In genomic region chr18:74622079-74622478, GRCh38 we compare ENCODE assay signal across 17 cellular contexts. TPM values are rescaled to one million over a fixed set of nuclear protein-coding genes. Genes with fewer than 3 reads are reported as not detected.
A peak's percentile ranks its signal among the peaks of the same experiment; 100 is the strongest.
DNase-seq lines count a peak whose midpoint lies in the region; ATAC-seq, FAIRE-seq and TF ChIP-seq lines count a peak whose summit lies in the region.
"Had no signal": no experiment of that assay in that cellular context is flagged by ENCODE, and none has a peak within 500 bp of the region (broad histone marks: within the 10 kb centered on the region; RNA-seq: fewer than 3 reads in every experiment).

No MANE protein-coding gene starts in this region.

- no peak for ATAC-seq in GM18511 (IDR thresholded peaks at IDR 0.05; ENCODE audit: unreplicated experiment)
- ATAC-seq in HG03571 (IDR thresholded peaks at IDR 0.05; ENCODE audit: unreplicated experiment): no peak
- ATAC-seq: A549; CD8-positive, alpha-beta T cell; GM12878 had no signal

- 0 out of 22 replicates have a peak overlapping the region, but pooled peaks of 1 of the 11 experiments have one; percentile 9 for H3K27ac ChIP-seq in BLaER1 treated with 17β-estradiol and CSF1 and Interleukin-3, amounts not matched to agents 10 nM and 100 nM
- H3K27ac ChIP-seq in H1 (ENCODE audit: low read depth, low read length): no peak overlapping the region
- no peak overlapping the region for H3K27ac ChIP-seq in mesendoderm (ENCODE audit: low read depth, low read length)
- H3K27ac ChIP-seq: A549 had no signal

- H3K14ac ChIP-seq in H1 (ENCODE audit: insufficient read length): no peak overlapping the region

- 86% methylated on average over 10 of the region's 10 CpGs; no CpG with 5 or more reads in 1 of the 2 experiments for WGBS in H1 (ENCODE audit: extremely low coverage in 1 of 2, insufficient coverage in 1 of 2, insufficient read length in 1 of 2, insufficient replicate concordance in 2 of 2, low coverage in 1 of 2, low lambda C conversion rate in 2 of 2, missing lambda C conversion rate in 1 of 2), 2 experiments
- no CpG with 5 or more reads among the region's 10 CpGs for WGBS in mesendoderm (ENCODE audit: extremely low coverage, insufficient coverage, low lambda C conversion rate)

- H3K79me2 ChIP-seq in H1 (ENCODE audit: control insufficient read depth in 1 of 2, insufficient read depth in 2 of 2, low read length in 2 of 2) (peaks cover 0 to 6% of the 10 kb centered on the region in 2 experiments; a peak in 2 of 4 replicates), mesendoderm (ENCODE audit: control insufficient read depth, insufficient read depth, low read length) (no peaks in the 10 kb centered on the region)

- H4K5ac ChIP-seq in H1 (ENCODE audit: insufficient read length, low read depth, low read length) (no peak overlapping the region), mesendoderm (ENCODE audit: low read length) (no peak overlapping the region)

- H4K8ac ChIP-seq in H1 (ENCODE audit: extremely low read depth, insufficient read depth, low read length): no peak overlapping the region
- H4K8ac ChIP-seq in mesendoderm (ENCODE audit: low read depth, low read length): no peak overlapping the region

- no peak overlapping the region for H3K18ac ChIP-seq in H1 (ENCODE audit: extremely low read depth, low read length)
- H3K18ac ChIP-seq in mesendoderm (ENCODE audit: low read length): no peak overlapping the region

- no peak overlapping the region for H2BK120ac ChIP-seq in H1 (replicated peaks; ENCODE audit: low read depth, low read length)
- no peak overlapping the region for H2BK120ac ChIP-seq in mesendoderm (ENCODE audit: low read depth, low read length)

- H2AFZ ChIP-seq in H1 (ENCODE audit: low read length): no peak overlapping the region

- peaks cover 6% of the 10 kb centered on the region; the same call in 1 of the 2 replicates for H3K23me2 ChIP-seq in H1 (ENCODE audit: low read depth, low read length)

- no peak overlapping the region for H2BK20ac ChIP-seq in H1 (ENCODE audit: low read length)

- TF ChIP-seq EP300 in H1 (IDR thresholded peaks at IDR 0.05; ENCODE audit: borderline replicate concordance in 1 of 2, low read depth in 2 of 2, low read length in 2 of 2): no peak

- H3K36me3 ChIP-seq in BLaER1 treated with 17β-estradiol and CSF1 and Interleukin-3, amounts not matched to agents 10 nM and 100 nM: peaks cover 0 to 5% (median under 1%) of the 10 kb centered on the region in 11 experiments; a peak in 5 of 22 replicates
- no peaks in the 10 kb centered on the region; a peak in 1 of 8 replicates for H3K36me3 ChIP-seq in H1 (ENCODE audit: control insufficient read depth in 2 of 4, insufficient read depth in 4 of 4, low read length in 3 of 4)
- no peaks in the 10 kb centered on the region for H3K36me3 ChIP-seq in mesendoderm (ENCODE audit: control insufficient read depth, insufficient read depth, low read length)
- H3K36me3 ChIP-seq: BE2C, HAP-1 had no signal

- H3K23ac ChIP-seq in H1 (ENCODE audit: insufficient read length) (no peak overlapping the region), mesendoderm (ENCODE audit: low read length) (no peak overlapping the region)

- H3K4me3 ChIP-seq in BLaER1 treated with 17β-estradiol and CSF1 and Interleukin-3, amounts not matched to agents 10 nM and 100 nM: no peak overlapping the region
- H3K4me3 ChIP-seq in H1 (ENCODE audit: extremely low read depth in 1 of 4, insufficient read depth in 2 of 4, low read depth in 3 of 4, low read length in 4 of 4): no peak overlapping the region
- no peak overlapping the region for H3K4me3 ChIP-seq in mesendoderm (ENCODE audit: low read length)
- H3K4me3 ChIP-seq: A549, GM12878, HAP-1 had no signal

- no peak overlapping the region for H3K4ac ChIP-seq in H1 (replicated peaks; ENCODE audit: insufficient read length, low read depth, low read length)
- no peak overlapping the region for H3K4ac ChIP-seq in mesendoderm (ENCODE audit: low read depth, low read length)

- H3K56ac ChIP-seq in H1 (replicated peaks; ENCODE audit: insufficient read length, low read depth, low read length) (no peak overlapping the region), mesendoderm (ENCODE audit: low read length) (no peak overlapping the region)

- CTCF ChIA-PET in H1 (lab: Charles Lee; ENCODE audit: partially characterized antibody): interaction anchor here (0.6 kb wide), 2 partner anchors 359 to 510 kb away, joined by 3 read pairs; no protein-coding TSS in a partner anchor

- H3K79me1 ChIP-seq in H1 (ENCODE audit: low read depth, low read length): peaks cover 5% of the 10 kb centered on the region; the same call in 1 of the 2 replicates
- H3K79me1 ChIP-seq in mesendoderm (ENCODE audit: low read length): peaks cover 12% of the 10 kb centered on the region

- H2AK5ac ChIP-seq in H1 (ENCODE audit: low read depth, low read length): peak overlapping the region; percentile 100; the same call in 1 of the 2 replicates
- H2AK5ac ChIP-seq in mesendoderm (ENCODE audit: low read length): no peak overlapping the region

- H4K20me1 ChIP-seq in BLaER1 treated with 17β-estradiol and CSF1 and Interleukin-3, amounts not matched to agents 10 nM and 100 nM: peaks cover 4 to 100% (median 55%) of the 10 kb centered on the region in 11 experiments; a peak in 20 of 22 replicates
- peaks cover 0 to 6% of the 10 kb centered on the region in 2 experiments for H4K20me1 ChIP-seq in H1 (replicated peaks in 1 of 2; ENCODE audit: control insufficient read depth in 1 of 2, insufficient read depth in 2 of 2, low read length in 2 of 2)

- H2BK15ac ChIP-seq in H1 (ENCODE audit: low read length) (no peak overlapping the region), mesendoderm (replicated peaks; ENCODE audit: low read depth) (no peak overlapping the region)

- FAIRE-seq in D721Med (lab: Jason Lieb, UNC) (peak; percentile 92), H1 (lab: Jason Lieb, UNC) (no peak)
- FAIRE-seq: A549, GM12878, GM19239 had no signal

- TF ChIP-seq CTCF in D721Med (IDR thresholded peaks at IDR 0.05; ENCODE audit: insufficient read depth, missing control alignments) (no peak), H1 (IDR thresholded peaks at IDR 0.05; ENCODE audit: control extremely low read depth in 1 of 3, insufficient read depth in 1 of 3, low read depth in 1 of 3, low read length in 3 of 3) (no peak)

- no peaks in the 10 kb centered on the region for H3K27me3 ChIP-seq in BLaER1 treated with 17β-estradiol and CSF1 and Interleukin-3, amounts not matched to agents 10 nM and 100 nM
- H3K27me3 ChIP-seq in H1 (replicated peaks in 1 of 4; ENCODE audit: control insufficient read depth in 3 of 4, extremely low read depth in 1 of 4, insufficient read depth in 3 of 4, low read length in 3 of 4) (no peaks in the 10 kb centered on the region), mesendoderm (ENCODE audit: insufficient read depth, low read length, poor library complexity) (no peaks in the 10 kb centered on the region)
- H3K27me3 ChIP-seq: BE2C had no signal

- H3K4me1 ChIP-seq in BLaER1 treated with 17β-estradiol and CSF1 and Interleukin-3, amounts not matched to agents 10 nM and 100 nM: peaks cover 10 to 47% (median 24%) of the 10 kb centered on the region in 10 experiments; a peak in 18 of 20 replicates
- peaks cover 4 to 11% (median 11%) of the 10 kb centered on the region in 4 experiments for H3K4me1 ChIP-seq in H1 (replicated peaks in 1 of 4; ENCODE audit: control insufficient read depth in 3 of 4, insufficient read depth in 4 of 4, low read length in 3 of 4)
- H3K4me1 ChIP-seq in mesendoderm (ENCODE audit: control insufficient read depth, low read depth, low read length): peaks cover 2% of the 10 kb centered on the region
- H3K4me1 ChIP-seq: A549, BE2C, Caco-2 had no signal

- TF ChIP-seq POLR2A in H1 (IDR thresholded peaks at IDR 0.05; ENCODE audit: control extremely low read depth in 1 of 2, low read depth in 2 of 2, low read length in 2 of 2): no peak

- H2BK5ac ChIP-seq in H1 (ENCODE audit: low read depth, low read length): no peak overlapping the region
- no peak overlapping the region for H2BK5ac ChIP-seq in mesendoderm (ENCODE audit: low read length)

- no peak for TF ChIP-seq RAD21 in H1 (IDR thresholded peaks at IDR 0.05 in 1 of 2, conservative IDR thresholded peaks at IDR 0.05 in 1 of 2; ENCODE audit: low read depth in 2 of 2, low read length in 2 of 2)

- H3K4me2 ChIP-seq in BLaER1 treated with 17β-estradiol and CSF1 and Interleukin-3, amounts not matched to agents 10 nM and 100 nM: peak overlapping the region in 6 of 11 experiments; percentile 5 to 66 (median 40); a peak in 11 of 22 replicates
- no peak overlapping the region; a peak in 1 of 4 replicates for H3K4me2 ChIP-seq in H1 (ENCODE audit: insufficient read depth in 1 of 2, low read depth in 2 of 2, low read length in 2 of 2)
- no peak overlapping the region for H3K4me2 ChIP-seq in mesendoderm (ENCODE audit: low read length)
- H3K4me2 ChIP-seq: A549 had no signal

- H2BK12ac ChIP-seq in H1 (ENCODE audit: low read depth, low read length): peak overlapping the region; percentile 19; the same call in 1 of the 2 replicates

- no peak overlapping the region for H4K91ac ChIP-seq in H1 (replicated peaks; ENCODE audit: insufficient read length, low read length)

- peaks cover 0 to under 1% (median 0%) of the 10 kb centered on the region in 11 experiments; a peak in 3 of 22 replicates for H3K9me3 ChIP-seq in BLaER1 treated with 17β-estradiol and CSF1 and Interleukin-3, amounts not matched to agents 10 nM and 100 nM (replicated peaks in 1 of 11)
- no peaks in the 10 kb centered on the region for H3K9me3 ChIP-seq in H1 (ENCODE audit: insufficient read depth in 2 of 2, low read depth in 1 of 2, low read length in 1 of 2)
- H3K9me3 ChIP-seq: A549, BE2C, Caco-2, HAP-1 had no signal

- POLR2A ChIA-PET in H1 (lab: Charles Lee; ENCODE audit: partially characterized antibody): interaction anchor here (0.7 kb wide), 1 partner anchor 614 kb away, joined by 4 read pairs; no protein-coding TSS in a partner anchor

- no peak overlapping the region for H3K9ac ChIP-seq in BLaER1 treated with 17β-estradiol and CSF1 and Interleukin-3, amounts not matched to agents 10 nM and 100 nM
- H3K9ac ChIP-seq in H1 (replicated peaks in 1 of 4; ENCODE audit: extremely low read depth in 1 of 4, low read depth in 3 of 4, low read length in 3 of 4) (no peak overlapping the region), mesendoderm (ENCODE audit: low read length) (no peak overlapping the region)

- DNase-seq in D721Med (ENCODE audit: insufficient read length, low spot score) (no peak), NOMO-1 treated with DMSO at 0.1 percent for 48 hours (lab: John Stamatoyannopoulos, UW; ENCODE audit: unreplicated experiment) (peak; percentile 61), H1 (ENCODE audit: low read depth in 1 of 2, low spot score in 2 of 2) (no peak), mesendoderm (no peak)
- DNase-seq: BE2C; Caco-2; CD8-positive, alpha-beta T cell; GOT3; IMR-90; KBM-7 had no signal

RNA-seq across cellular contexts. Expression of gene ZNF407, which starts 24.4 kb away (rescaled TPM):
- 6.2 and 6.8 TPM in 2 replicates for total RNA-seq in H1 (2021; fragmentation: NEBNext Ultra II Directional; extraction: Animal tissue kit (Norgen Biotek cat#: 25700))
- polyA plus RNA-seq in H1 (2011; rRNA removed): 1.5 TPM in 2 replicates
- polyA plus RNA-seq in H1 (2011; cell fraction: cytosol; rRNA removed): 1.9 TPM
- polyA plus RNA-seq in H1 (2011; cell fraction: nucleus; rRNA removed): 3.7 TPM
- 2.1 to 3.5 TPM (median 2.8 TPM) in 4 replicates for polyA plus RNA-seq in H1 (2012, experiment 1 of 2)
- polyA plus RNA-seq in H1 (2012, experiment 2 of 2): 0.20 TPM
- polyA plus RNA-seq in H1 (2013, experiment 1 of 2): 1.6 TPM
- polyA plus RNA-seq in H1 (2013, experiment 2 of 2): 1.7 TPM
- 10.8 and 16.1 TPM in 2 replicates for polyA minus RNA-seq in H1 (2011; rRNA and poly(A)+ RNA removed)
- polyA minus RNA-seq in H1 (2011; cell fraction: cytosol; rRNA and poly(A)+ RNA removed): 6.7 TPM
- 41.3 TPM for polyA minus RNA-seq in H1 (2011; cell fraction: nucleus; rRNA and poly(A)+ RNA removed)
- 2.7 TPM for polyA plus RNA-seq in mesendoderm (2013, experiment 1 of 2)
- polyA plus RNA-seq in mesendoderm (2013, experiment 2 of 2): 2.6 TPM

Comparison
In these comparisons a context has a peak if more than half of its experiments do, and no peak if none do; other contexts are left out.
1. H3K4me2 ChIP-seq: peak in BLaER1 treated with 17β-estradiol and CSF1 and Interleukin-3, amounts not matched to agents 10 nM and 100 nM (6 of 11); none in H1 (0 of 2) and mesendoderm (single experiment).